ENCODE assay signal across 18 cellular contexts in the genomic region with DNA sequence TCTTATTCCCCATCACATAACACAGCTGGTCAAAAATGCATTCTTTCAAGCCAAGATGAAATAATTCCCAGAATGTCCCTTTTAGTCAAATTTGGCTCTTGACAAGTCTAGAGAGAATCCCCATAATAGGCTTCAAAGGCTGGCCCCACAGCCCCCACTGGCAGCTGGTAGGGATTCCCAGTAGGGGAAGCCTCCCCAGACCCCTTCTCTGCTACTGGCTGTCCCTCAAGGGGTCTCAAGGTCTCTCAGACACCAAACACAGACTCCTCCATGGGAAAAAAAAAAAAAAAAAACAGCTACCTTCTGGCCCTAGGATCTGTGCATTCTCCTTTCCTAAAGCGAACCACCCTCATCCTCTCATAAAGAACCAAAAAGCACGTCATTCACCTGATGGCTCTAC.
DNase-seq lines count a peak whose midpoint lies in the region; ATAC-seq and TF ChIP-seq lines count a peak whose summit lies in the region.
"Had no signal": no experiment of that assay in that cellular context is flagged by ENCODE, and none has a peak within 500 bp of the region (broad histone marks: within the 10 kb centered on the region; RNA-seq: fewer than 3 reads in every experiment).

No MANE protein-coding gene starts in this region.

- intact Hi-C loops in esophagus muscularis mucosa (cut with DNase I): no loop called here
- intact Hi-C loops in vagina (cut with DNase I): no loop called here

- no peak overlapping the region for H3K4me3 ChIP-seq in SJCRH30
- no peak overlapping the region for H3K4me3 ChIP-seq in esophagus muscularis mucosa
- no peak overlapping the region for H3K4me3 ChIP-seq in vagina
- H3K4me3 ChIP-seq: A549; BLaER1 treated with 17β-estradiol and CSF1 and Interleukin-3, amounts not matched to agents 10 nM and 100 nM had no signal

- H3K27me3 ChIP-seq in SJCRH30 (no peaks in the 10 kb centered on the region), esophagus muscularis mucosa (peaks cover 0 to 14% (median 0%) of the 10 kb centered on the region in 4 donors), vagina (no peaks in the 10 kb centered on the region)
- H3K27me3 ChIP-seq: BLaER1 treated with 17β-estradiol and CSF1 and Interleukin-3, amounts not matched to agents 10 nM and 100 nM had no signal

- WGBS in esophagus muscularis mucosa: 69% methylated on average over 2 of the region's 2 CpGs

- ATAC-seq in left lobe of liver: no peak
- ATAC-seq: A549; CD8-positive, alpha-beta T cell had no signal

- DNase-seq in SJCRH30 (no peak), esophagus muscularis mucosa (ENCODE audit: extremely low spot score) (peak; percentile 42), left lobe of liver (ENCODE audit: low spot score) (peak; percentile 7), vagina (ENCODE audit: extremely low spot score in 2 of 2) (peak; percentile 18 to 40), T-helper 2 cell (no peak)
- DNase-seq in stimulated activated naive CD4-positive, alpha-beta T cell treated with Interleukin-2 at 50 U/mL for 16 hours (lab: John Stamatoyannopoulos, UW): no peak
- DNase-seq in stimulated activated CD4-positive, alpha-beta T cell treated with anti-CD3 and anti-CD28 coated beads, Interleukin-4, amount 100 ng/mL, for 1 hour: no peak
- DNase-seq: AML-193; Caco-2; Calu3; CD4-positive, alpha-beta T cell; CD8-positive, alpha-beta T cell; DMS79 treated with DMSO at 0.1 percent for 48 hours; GF-D8 had no signal

- H3K9me3 ChIP-seq in SJCRH30 (replicated peaks) (no peaks in the 10 kb centered on the region), esophagus muscularis mucosa (no peaks in the 10 kb centered on the region), vagina (no peaks in the 10 kb centered on the region)
- H3K9me3 ChIP-seq: A549; BLaER1 treated with 17β-estradiol and CSF1 and Interleukin-3, amounts not matched to agents 10 nM and 100 nM; Caco-2 had no signal

- H3K36me3 ChIP-seq in SJCRH30 (no peaks in the 10 kb centered on the region), esophagus muscularis mucosa (no peaks in the 10 kb centered on the region), vagina (no peaks in the 10 kb centered on the region)
- H3K36me3 ChIP-seq: BLaER1 treated with 17β-estradiol and CSF1 and Interleukin-3, amounts not matched to agents 10 nM and 100 nM had no signal

- TF ChIP-seq EP300 in esophagus muscularis mucosa (IDR thresholded peaks at IDR 0.05): no peak

- H3K4me1 ChIP-seq in SJCRH30 (peaks cover 33% of the 10 kb centered on the region), esophagus muscularis mucosa (no peaks in the 10 kb centered on the region), vagina (no peaks in the 10 kb centered on the region)
- H3K4me1 ChIP-seq: A549 had no signal

- no peak for TF ChIP-seq CTCF in esophagus muscularis mucosa (IDR thresholded peaks at IDR 0.05)
- no peak for TF ChIP-seq CTCF in vagina (IDR thresholded peaks at IDR 0.05)

- TF ChIP-seq POLR2A in esophagus muscularis mucosa (IDR thresholded peaks at IDR 0.05; ENCODE audit: low read depth) (no peak), vagina (IDR thresholded peaks at IDR 0.05) (no peak)

- peak overlapping the region; percentile 66 for H3K27ac ChIP-seq in SJCRH30
- no peak overlapping the region for H3K27ac ChIP-seq in esophagus muscularis mucosa (replicated peaks in 1 of 4)
- no peak overlapping the region for H3K27ac ChIP-seq in vagina
- H3K27ac ChIP-seq: 22Rv1; A549; BLaER1 treated with 17β-estradiol and CSF1 and Interleukin-3, amounts not matched to agents 10 nM and 100 nM; C4-2B had no signal

Comparison
In these comparisons a context has a peak if more than half of its experiments do, and no peak if none do; other contexts are left out.
1. DNase-seq: peak in esophagus muscularis mucosa (single experiment), left lobe of liver (single experiment) and vagina (2 of 2); none in SJCRH30 (0 of 2), T-helper 2 cell (0 of 5), stimulated activated naive CD4-positive, alpha-beta T cell treated with Interleukin-2 at 50 U/mL for 16 hours (single experiment) and stimulated activated CD4-positive, alpha-beta T cell treated with anti-CD3 and anti-CD28 coated beads, Interleukin-4, amount 100 ng/mL, for 1 hour (single experiment).